In genomic region chr11:46212720-46213119, GRCh38 we compare ENCODE assay signal across 29 cellular contexts.
"Had no signal": no experiment of that assay in that cellular context is flagged by ENCODE, and none has a peak within 500 bp of the region (broad histone marks: within the 10 kb centered on the region; RNA-seq: fewer than 3 reads in every experiment).

No MANE protein-coding gene starts in this region.

- H3K4me1 ChIP-seq: neural progenitor cell, right atrium auricular region, right lobe of liver, tibial nerve, uterus had no signal

- H3K9me3 Mint-ChIP-seq: nephron progenitor cell; stimulated activated memory B cell treated with anti-CD40 and anti-IgM and Interleukin-4, amounts not matched to agents 10 μg/mL and 1 μg/mL and 100 μg/mL, for 72 hours; stimulated activated naive CD8-positive, alpha-beta T cell treated with anti-CD3 and anti-CD28 coated beads, Interleukin-15, amount 100 ng/mL, for 72 hours; type B pancreatic cell had no signal

- H3K27me3 ChIP-seq: left lung, neural progenitor cell, ovary, right atrium auricular region, right lobe of liver, uterus had no signal

- H3K36me3 Mint-ChIP-seq: naive B cell; natural killer cell; neural progenitor cell; stimulated activated memory B cell treated with anti-CD40 and anti-IgM and Interleukin-4, amounts not matched to agents 10 μg/mL and 1 μg/mL and 100 μg/mL, for 72 hours; type B pancreatic cell had no signal

- H3K4me3 ChIP-seq: left lung, lower lobe of right lung, neural progenitor cell, ovary, right atrium auricular region, right lobe of liver, smooth muscle cell, tibial nerve, uterus had no signal

- H3K4me2 ChIP-seq: neural progenitor cell, smooth muscle cell had no signal

- H3K4me3 Mint-ChIP-seq: naive B cell; natural killer cell; nephron progenitor cell; neural progenitor cell; stimulated activated memory B cell treated with anti-CD40 and anti-IgM and Interleukin-4, amounts not matched to agents 10 μg/mL and 1 μg/mL and 100 μg/mL, for 72 hours; stimulated activated naive CD8-positive, alpha-beta T cell treated with anti-CD3 and anti-CD28 coated beads, Interleukin-15, amount 100 ng/mL, for 72 hours; type B pancreatic cell had no signal

- H3K36me3 ChIP-seq: left lung, lower lobe of right lung, neural progenitor cell, neutrophil, ovary, right atrium auricular region, right lobe of liver, tibial nerve, uterus had no signal

- ATAC-seq: left cardiac atrium; left lung; lower lobe of right lung; natural killer cell; right lobe of liver; stimulated activated memory B cell treated with anti-CD40 and anti-IgM and Interleukin-4, amounts not matched to agents 10 μg/mL and 1 μg/mL and 100 μg/mL, for 72 hours; stimulated activated naive CD8-positive, alpha-beta T cell treated with anti-CD3 and anti-CD28 coated beads, Interleukin-15, amount 100 ng/mL, for 72 hours had no signal

- H3K4me1 Mint-ChIP-seq: naive B cell had no signal

- H3K27ac ChIP-seq: left lung, lower lobe of right lung, neural progenitor cell, neutrophil, ovary, right atrium auricular region, right lobe of liver, tibial nerve, uterus had no signal

- DNase-seq: hippocampal formation; kidney glomerular epithelial cell; left cardiac atrium; left lung; lower lobe of right lung; mammary epithelial cell; mesenchymal stem cell; naive B cell; natural killer cell; nephron progenitor cell; occipital lobe; ovary; right lobe of liver; stimulated activated CD4-positive, alpha-beta T cell treated with anti-CD3 and anti-CD28 coated beads, Interleukin-1b, Interleukin-23, amount 100 ng/mL, for 48 hours; stimulated activated CD4-positive, alpha-beta T cell treated with anti-CD3 and anti-CD28 coated beads, Interleukin-2, amount 100 ng/mL, for 48 hours; stimulated activated CD4-positive, alpha-beta T cell treated with anti-CD3 and anti-CD28 coated beads, Interleukin-4, amount 100 ng/mL, for 4 hours; stimulated activated CD8-positive, alpha-beta memory T cell treated with anti-CD3 and anti-CD28 coated beads, Interleukin-4, amount 100 ng/mL, for 48 hours; stimulated activated naive CD4-positive, alpha-beta T cell treated with Interleukin-2 at 50 U/mL for 16 hours; stimulated activated naive CD8-positive, alpha-beta T cell treated with anti-CD3 and anti-CD28 coated beads, Interleukin-15, amount 100 ng/mL, for 72 hours; substantia nigra; uterus had no signal

- H3K9ac ChIP-seq: neural progenitor cell had no signal

- H3K27ac Mint-ChIP-seq: naive B cell; nephron progenitor cell; neural progenitor cell; progenitor cell of endocrine pancreas; stimulated activated memory B cell treated with anti-CD40 and anti-IgM and Interleukin-4, amounts not matched to agents 10 μg/mL and 1 μg/mL and 100 μg/mL, for 72 hours; type B pancreatic cell had no signal

- H3K9me3 ChIP-seq: left lung, lower lobe of right lung, neutrophil, ovary, right atrium auricular region, right lobe of liver, tibial nerve, uterus had no signal

- H2AFZ ChIP-seq: neural progenitor cell had no signal
